In the genomic region with DNA sequence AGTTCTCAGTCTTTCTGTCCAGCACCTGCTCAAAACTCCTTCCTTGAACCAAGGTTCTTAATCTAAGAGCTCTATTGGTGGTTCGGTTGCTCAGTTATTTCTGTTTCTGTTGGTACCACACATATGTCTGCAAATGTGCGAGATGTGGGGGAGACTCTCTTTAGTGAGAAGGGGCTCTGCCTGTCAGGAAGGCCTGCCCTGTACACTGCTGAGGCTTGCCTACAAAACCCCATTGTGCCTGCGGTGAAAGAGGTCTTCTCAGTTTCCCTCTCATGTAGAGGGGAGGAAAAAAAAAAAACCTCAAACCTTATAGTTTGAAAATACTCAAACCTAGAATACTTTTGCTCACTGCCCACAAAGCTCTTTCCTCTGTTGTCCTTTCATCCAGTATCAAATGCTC, we compare ENCODE assay signal across 25 cellular contexts.
"Had no signal": no experiment of that assay in that cellular context is flagged by ENCODE, and none has a peak within 500 bp of the region (broad histone marks: within the 10 kb centered on the region; RNA-seq: fewer than 3 reads in every experiment).

No MANE protein-coding gene starts in this region.

- H3K36me3 ChIP-seq: colonic mucosa, esophagus muscularis mucosa, esophagus squamous epithelium, gastrocnemius medialis, gastroesophageal sphincter, heart left ventricle, heart right ventricle had no signal

- H3K4me3 ChIP-seq: colonic mucosa, coronary artery, dorsolateral prefrontal cortex, esophagus muscularis mucosa, esophagus squamous epithelium, gastrocnemius medialis, gastroesophageal sphincter, heart left ventricle, heart right ventricle had no signal

- H3K9me3 Mint-ChIP-seq: dendritic cell treated with granulocyte-macrophage colony-stimulating factor and Interleukin-4, amounts not matched to agents 40 ng/mL and 50 ng/mL, for 4 days; endodermal cell had no signal

- H3K4me3 Mint-ChIP-seq: dendritic cell treated with granulocyte-macrophage colony-stimulating factor and Interleukin-4, amounts not matched to agents 40 ng/mL and 50 ng/mL, for 4 days; effector memory CD8-positive, alpha-beta T cell; endodermal cell had no signal

- H3K27me3 ChIP-seq: colonic mucosa, dorsolateral prefrontal cortex, esophagus muscularis mucosa, esophagus squamous epithelium, gastrocnemius medialis, heart left ventricle had no signal

- H3K27me3 Mint-ChIP-seq: dendritic cell treated with granulocyte-macrophage colony-stimulating factor and Interleukin-4, amounts not matched to agents 40 ng/mL and 50 ng/mL, for 4 days had no signal

- ATAC-seq: effector memory CD8-positive, alpha-beta T cell; esophagus mucosa; foreskin keratinocyte; gastrocnemius medialis; gastroesophageal sphincter; heart left ventricle; heart right ventricle had no signal

- H3K27ac Mint-ChIP-seq: dendritic cell treated with granulocyte-macrophage colony-stimulating factor and Interleukin-4, amounts not matched to agents 40 ng/mL and 50 ng/mL, for 4 days; effector memory CD8-positive, alpha-beta T cell; endodermal cell had no signal

- H3K4me1 ChIP-seq: colonic mucosa, esophagus muscularis mucosa, esophagus squamous epithelium, foreskin keratinocyte, gastrocnemius medialis, gastroesophageal sphincter, heart left ventricle, heart right ventricle had no signal

- H3K27ac ChIP-seq: colonic mucosa, coronary artery, dorsolateral prefrontal cortex, epithelial cell of prostate, esophagus muscularis mucosa, esophagus squamous epithelium, foreskin keratinocyte, gastrocnemius medialis, gastroesophageal sphincter, heart left ventricle, heart right ventricle had no signal

- DNase-seq: colonic mucosa; cortex of kidney; dermis blood vessel endothelial cell; dorsolateral prefrontal cortex; effector CD4-positive, alpha-beta T cell; effector CD8-positive, alpha-beta T cell; effector memory CD4-positive, alpha-beta T cell; effector memory CD8-positive, alpha-beta T cell; endodermal cell; erythroblast; esophagus squamous epithelium; foreskin fibroblast; foreskin keratinocyte; foreskin melanocyte; gastrocnemius medialis; glutamatergic neuron; head of caudate nucleus; heart left ventricle; heart right ventricle had no signal

- H3K9me3 ChIP-seq: colonic mucosa, esophagus muscularis mucosa, esophagus squamous epithelium, gastrocnemius medialis, gastroesophageal sphincter, heart left ventricle, heart right ventricle had no signal
